ENCODE assay signal across 1 cellular context in genomic region chr1:166089804-166090203, GRCh38.
TF ChIP-seq lines count a peak whose summit lies in the region.

No MANE protein-coding gene starts in this region.

TF ChIP-seq in GM12878, 131 proteins besides CTCF, POLR2A, EP300 and RAD21 (continued from another document):
- peak; percentile 31; the same call in 1 of the 2 replicates for TF ChIP-seq ZNF687 (IDR thresholded peaks at IDR 0.05)
- no peak for TF ChIP-seq SREBF1 (IDR thresholded peaks at IDR 0.05; ENCODE audit: low read length)
- 0 out of 2 replicates have a peak, but pooled peaks have one; percentile 21 for TF ChIP-seq RUNX3 (IDR thresholded peaks at IDR 0.05; ENCODE audit: low read length)
- TF ChIP-seq RBBP5 (conservative IDR thresholded peaks at IDR 0.05) = no peak
- no peak for TF ChIP-seq TARDBP (IDR thresholded peaks at IDR 0.05; ENCODE audit: borderline replicate concordance)
